Comparison of ENCODE assay signal across 2 cellular contexts in genomic region chr6:89657445-89658158, GRCh38.
TF ChIP-seq lines count a peak whose summit lies in the region.

No MANE protein-coding gene starts in this region.

TF ChIP-seq in A549, 52 proteins besides CTCF, POLR2A, EP300 and RAD21:
- TF ChIP-seq RNF2 (IDR thresholded peaks at IDR 0.05; ENCODE audit: borderline replicate concordance, low read depth) (no peak), HOXA7 (CRISPR knock-in tag; IDR thresholded peaks at IDR 0.05) (no peak), HOXB5 (CRISPR knock-in tag; IDR thresholded peaks at IDR 0.05) (no peak), MYC (IDR thresholded peaks at IDR 0.05; ENCODE audit: borderline replicate concordance, low read length) (no peak), RARB (CRISPR knock-in tag; IDR thresholded peaks at IDR 0.05) (no peak), MAFK (IDR thresholded peaks at IDR 0.05; ENCODE audit: partially characterized antibody) (peak; percentile 67), REST (IDR thresholded peaks at IDR 0.05) (no peak), EHMT2 (IDR thresholded peaks at IDR 0.05; ENCODE audit: low read depth) (no peak)
- TF ChIP-seq, protein P1, sequence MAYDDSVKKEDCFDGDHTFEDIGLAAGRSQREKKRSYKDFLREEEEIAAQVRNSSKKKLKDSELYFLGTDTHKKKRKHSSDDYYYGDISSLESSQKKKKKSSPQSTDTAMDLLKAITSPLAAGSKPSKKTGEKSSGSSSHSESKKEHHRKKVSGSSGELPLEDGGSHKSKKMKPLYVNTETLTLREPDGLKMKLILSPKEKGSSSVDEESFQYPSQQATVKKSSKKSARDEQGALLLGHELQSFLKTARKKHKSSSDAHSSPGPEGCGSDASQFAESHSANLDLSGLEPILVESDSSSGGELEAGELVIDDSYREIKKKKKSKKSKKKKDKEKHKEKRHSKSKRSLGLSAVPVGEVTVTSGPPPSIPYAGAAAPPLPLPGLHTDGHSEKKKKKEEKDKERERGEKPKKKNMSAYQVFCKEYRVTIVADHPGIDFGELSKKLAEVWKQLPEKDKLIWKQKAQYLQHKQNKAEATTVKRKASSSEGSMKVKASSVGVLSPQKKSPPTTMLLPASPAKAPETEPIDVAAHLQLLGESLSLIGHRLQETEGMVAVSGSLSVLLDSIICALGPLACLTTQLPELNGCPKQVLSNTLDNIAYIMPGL (CRISPR knock-in tag; IDR thresholded peaks at IDR 0.05; ENCODE audit: borderline replicate concordance) = no peak

TF ChIP-seq in IMR-90, 13 proteins besides CTCF, POLR2A, EP300 and RAD21:
- peak; percentile 64 for TF ChIP-seq MAFK (IDR thresholded peaks at IDR 0.05; ENCODE audit: low read depth, low read length)
- no peak for TF ChIP-seq RCOR1 (IDR thresholded peaks at IDR 0.05; ENCODE audit: insufficient replicate concordance, low read length)
